ENCODE assay signal across 8 cellular contexts in the genomic region with DNA sequence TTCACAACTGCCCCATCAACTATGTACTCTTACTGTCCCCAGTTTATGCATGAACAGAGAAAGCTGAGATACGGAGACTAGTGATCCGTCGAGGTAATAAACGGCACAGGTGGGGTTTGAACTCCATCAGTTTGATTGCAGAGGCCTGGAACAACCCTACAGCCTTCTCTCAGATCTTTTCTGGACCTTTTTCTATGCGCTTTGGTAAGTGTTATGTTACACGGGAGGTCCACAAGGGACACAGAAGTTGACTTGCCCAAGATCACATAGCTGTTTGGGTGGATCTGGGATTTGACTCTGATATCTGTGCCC. TPM values are rescaled to one million over a fixed set of nuclear protein-coding genes. Genes with fewer than 3 reads are reported as not detected.
A peak's percentile ranks its signal among the peaks of the same experiment; 100 is the strongest.
DNase-seq lines count a peak whose midpoint lies in the region; ATAC-seq and TF ChIP-seq lines count a peak whose summit lies in the region.

No MANE protein-coding gene starts in this region.

- peak overlapping the region; percentile 77 to 90 (median 82) for H3K4me3 Mint-ChIP-seq in CD4-positive, CD25-positive, alpha-beta regulatory T cell
- peak overlapping the region; percentile 80 for H3K4me3 Mint-ChIP-seq in neural progenitor cell

- no peak overlapping the region for H3K9ac ChIP-seq in neural progenitor cell

- peak overlapping the region; percentile 83 for H3K27ac ChIP-seq in CD4-positive, CD25-positive, alpha-beta regulatory T cell (ENCODE audit: insufficient read depth, low read length, poor library complexity, severe bottlenecking)
- peak overlapping the region; percentile 54 for H3K27ac ChIP-seq in effector memory CD4-positive, alpha-beta T cell (ENCODE audit: insufficient read depth, low read length, poor library complexity, severe bottlenecking)
- H3K27ac ChIP-seq in neural progenitor cell = no peak overlapping the region

- H3K9me3 Mint-ChIP-seq in CD4-positive, CD25-positive, alpha-beta regulatory T cell = no peaks in the 10 kb centered on the region
- H3K9me3 Mint-ChIP-seq in neural progenitor cell = peaks cover 3% of the 10 kb centered on the region

- ATAC-seq in CD4-positive, CD25-positive, alpha-beta regulatory T cell (ENCODE audit: low read depth in 2 of 2) = no peak
- ATAC-seq in mucosa of descending colon = no peak

- intact Hi-C loops in posterior cingulate gyrus (cut with DNase I) = loop anchor here (5.0 to 10.0 kb wide), 3 partner anchors 112 to 154 kb away; a partner anchor contains a TSS
- intact Hi-C loops in mucosa of descending colon (cut with DNase I, micrococcal nuclease) = no loop called here

- peaks cover 22% of the 10 kb centered on the region for H3K36me3 ChIP-seq in CD4-positive, CD25-positive, alpha-beta regulatory T cell (ENCODE audit: control insufficient read depth, insufficient read depth, low read length)
- H3K36me3 ChIP-seq in effector memory CD4-positive, alpha-beta T cell (ENCODE audit: control insufficient read depth, insufficient read depth, low read length) = peaks cover 24% of the 10 kb centered on the region
- H3K36me3 ChIP-seq in neural progenitor cell = no peaks in the 10 kb centered on the region
- H3K36me3 ChIP-seq in mucosa of descending colon (ENCODE audit: low read depth) = peaks cover 8% of the 10 kb centered on the region

- H2AFZ ChIP-seq in neural progenitor cell (replicated peaks) = peak overlapping the region; percentile 89

- H4K20me1 ChIP-seq in neural progenitor cell (ENCODE audit: low read depth) = peaks cover 6% of the 10 kb centered on the region

- H3K27ac Mint-ChIP-seq in CD4-positive, CD25-positive, alpha-beta regulatory T cell = peak overlapping the region; percentile 78 to 89 (median 88)
- H3K27ac Mint-ChIP-seq in neural progenitor cell = peak overlapping the region; percentile 9

- H3K27me3 ChIP-seq in CD4-positive, CD25-positive, alpha-beta regulatory T cell (ENCODE audit: control insufficient read depth, insufficient read depth, low read length) = peaks cover 6% of the 10 kb centered on the region
- no peaks in the 10 kb centered on the region for H3K27me3 ChIP-seq in effector memory CD4-positive, alpha-beta T cell (replicated peaks; ENCODE audit: control insufficient read depth, insufficient read depth, low read length, poor library complexity, severe bottlenecking)
- H3K27me3 ChIP-seq in neural progenitor cell = peaks cover 8% of the 10 kb centered on the region

- peaks cover 0 to 32% (median 10%) of the 10 kb centered on the region in 4 donors for H3K4me1 Mint-ChIP-seq in CD4-positive, CD25-positive, alpha-beta regulatory T cell
- peaks cover 8% of the 10 kb centered on the region for H3K4me1 Mint-ChIP-seq in neural progenitor cell

- H3K27me3 Mint-ChIP-seq in CD4-positive, CD25-positive, alpha-beta regulatory T cell = peaks cover 7% of the 10 kb centered on the region
- peaks cover 10% of the 10 kb centered on the region for H3K27me3 Mint-ChIP-seq in neural progenitor cell (ENCODE audit: insufficient read depth, low read depth)

- TF ChIP-seq CTCF in NB4 (IDR thresholded peaks at IDR 0.05; ENCODE audit: low read depth, low read length) = no peak
- TF ChIP-seq CTCF in neural progenitor cell (IDR thresholded peaks at IDR 0.05) = no peak
- no peak for TF ChIP-seq CTCF in mucosa of descending colon (IDR thresholded peaks at IDR 0.05)

- H3K9me3 ChIP-seq in CD4-positive, CD25-positive, alpha-beta regulatory T cell (ENCODE audit: control insufficient read depth in 2 of 2, low read length in 2 of 2) = no peaks in the 10 kb centered on the region
- H3K9me3 ChIP-seq in effector memory CD4-positive, alpha-beta T cell (ENCODE audit: control insufficient read depth, low read length) = no peaks in the 10 kb centered on the region
- no peaks in the 10 kb centered on the region for H3K9me3 ChIP-seq in neural progenitor cell (ENCODE audit: low read depth)
- H3K9me3 ChIP-seq in mucosa of descending colon = no peaks in the 10 kb centered on the region

- H3K79me2 ChIP-seq in neural progenitor cell (ENCODE audit: low read depth) = no peaks in the 10 kb centered on the region

- TF ChIP-seq POLR2A in NB4 (IDR thresholded peaks at IDR 0.05; ENCODE audit: extremely low read depth, insufficient read length) = no peak

- peaks cover 12% of the 10 kb centered on the region for H3F3A ChIP-seq in neural progenitor cell (ENCODE audit: low read depth)

- peak overlapping the region; percentile 68 for H3K4me3 ChIP-seq in CD4-positive, CD25-positive, alpha-beta regulatory T cell (ENCODE audit: low read depth, low read length)
- H3K4me3 ChIP-seq in NB4 (ENCODE audit: low read depth, low read length) (peak overlapping the region; percentile 57), neural progenitor cell (peak overlapping the region; percentile 74), mucosa of descending colon (no peak overlapping the region)
- peak overlapping the region; percentile 27 for H3K4me3 ChIP-seq in effector memory CD4-positive, alpha-beta T cell (ENCODE audit: insufficient read depth, low read depth, low read length, poor library complexity, severe bottlenecking)

- DNase-seq in CD4-positive, CD25-positive, alpha-beta regulatory T cell = no peak
- no peak for DNase-seq in NB4 (ENCODE audit: low read depth)
- no peak for DNase-seq in effector memory CD4-positive, alpha-beta T cell
- DNase-seq in neural progenitor cell (ENCODE audit: low spot score) = no peak
- DNase-seq in posterior cingulate gyrus = no peak
- DNase-seq in DMS153 (lab: John Stamatoyannopoulos, UW) = no peak
- DNase-seq in SKM-1 (lab: John Stamatoyannopoulos, UW; ENCODE audit: unreplicated experiment) = no peak
- no peak for DNase-seq in mucosa of descending colon

- peaks cover 18% of the 10 kb centered on the region for H3K4me1 ChIP-seq in CD4-positive, CD25-positive, alpha-beta regulatory T cell (ENCODE audit: control insufficient read depth, insufficient read depth, low read length, poor library complexity, severe bottlenecking)
- peaks cover 17% of the 10 kb centered on the region for H3K4me1 ChIP-seq in effector memory CD4-positive, alpha-beta T cell (ENCODE audit: control insufficient read depth, insufficient read depth, low read length, poor library complexity, severe bottlenecking)
- H3K4me1 ChIP-seq in neural progenitor cell (peaks cover 6% of the 10 kb centered on the region), mucosa of descending colon (ENCODE audit: low read depth) (peaks cover 15% of the 10 kb centered on the region)

- peak overlapping the region; percentile 73 for H3K4me2 ChIP-seq in neural progenitor cell

- peaks cover 8% of the 10 kb centered on the region for H3K36me3 Mint-ChIP-seq in CD4-positive, CD25-positive, alpha-beta regulatory T cell
- H3K36me3 Mint-ChIP-seq in neural progenitor cell = peaks cover 3% of the 10 kb centered on the region

RNA-seq across cellular contexts. Expression of a gene that starts 1.1 kb away (rescaled TPM):
- total RNA-seq in CD4-positive, CD25-positive, alpha-beta regulatory T cell = 74.0 TPM
- polyA plus RNA-seq in CD4-positive, CD25-positive, alpha-beta regulatory T cell = 10 to 100 TPM; 51.2 to 76.1 (median 63.5) TPM
- total RNA-seq in neural progenitor cell (ENCODE audit: low replicate concordance) = 36.6 and 120 TPM in 2 replicates
- total RNA-seq in mucosa of descending colon = 100 to 1,000 TPM in 2 of 3 donors, 10 to 100 TPM in 1; 75.7 to 127 (median 125) TPM

RNA-seq across cellular contexts. Expression of a gene that starts 29.4 kb away (rescaled TPM):
- not detected for total RNA-seq in CD4-positive, CD25-positive, alpha-beta regulatory T cell
- not detected for polyA plus RNA-seq in CD4-positive, CD25-positive, alpha-beta regulatory T cell
- total RNA-seq in neural progenitor cell (ENCODE audit: low replicate concordance) (0.31 TPM in 1 of 2 replicates, not detected in the other), mucosa of descending colon (1,000 to 10,000 TPM in 1 of 3 donors, 100 to 1,000 TPM in 1, 10 to 100 TPM in 1; 65.4 to 4,715 (median 359) TPM)

RNA-seq across cellular contexts. Expression of a gene that starts 45.8 kb away (rescaled TPM):
- 4.1 TPM for total RNA-seq in CD4-positive, CD25-positive, alpha-beta regulatory T cell
- under 1 TPM in 1 of 4 donors, not detected in 3; 0.20 TPM for polyA plus RNA-seq in CD4-positive, CD25-positive, alpha-beta regulatory T cell
- total RNA-seq in neural progenitor cell (ENCODE audit: low replicate concordance) (5.6 and 18.4 TPM in 2 replicates), mucosa of descending colon (100 to 1,000 TPM in 1 of 3 donors, 10 to 100 TPM in 1, 1 to 10 TPM in 1; 7.9 to 242 (median 22.2) TPM)

RNA-seq across cellular contexts. Expression of a gene that starts 56.3 kb away (rescaled TPM):
- total RNA-seq in CD4-positive, CD25-positive, alpha-beta regulatory T cell = not detected
- not detected for polyA plus RNA-seq in CD4-positive, CD25-positive, alpha-beta regulatory T cell
- not detected in 2 replicates for total RNA-seq in neural progenitor cell (ENCODE audit: low replicate concordance)
- not detected for total RNA-seq in mucosa of descending colon

Comparison
In these comparisons a context has a peak if more than half of its experiments do, and no peak if none do; other contexts are left out.
1. RNA of a gene that starts 29.4 kb away (total RNA-seq): 65.4 to 4,715 TPM in mucosa of descending colon; not detected in CD4-positive, CD25-positive, alpha-beta regulatory T cell (single experiment) and 0.31 TPM in neural progenitor cell; every median in the first group is over 10 times any median in the second.